In the genomic region with DNA sequence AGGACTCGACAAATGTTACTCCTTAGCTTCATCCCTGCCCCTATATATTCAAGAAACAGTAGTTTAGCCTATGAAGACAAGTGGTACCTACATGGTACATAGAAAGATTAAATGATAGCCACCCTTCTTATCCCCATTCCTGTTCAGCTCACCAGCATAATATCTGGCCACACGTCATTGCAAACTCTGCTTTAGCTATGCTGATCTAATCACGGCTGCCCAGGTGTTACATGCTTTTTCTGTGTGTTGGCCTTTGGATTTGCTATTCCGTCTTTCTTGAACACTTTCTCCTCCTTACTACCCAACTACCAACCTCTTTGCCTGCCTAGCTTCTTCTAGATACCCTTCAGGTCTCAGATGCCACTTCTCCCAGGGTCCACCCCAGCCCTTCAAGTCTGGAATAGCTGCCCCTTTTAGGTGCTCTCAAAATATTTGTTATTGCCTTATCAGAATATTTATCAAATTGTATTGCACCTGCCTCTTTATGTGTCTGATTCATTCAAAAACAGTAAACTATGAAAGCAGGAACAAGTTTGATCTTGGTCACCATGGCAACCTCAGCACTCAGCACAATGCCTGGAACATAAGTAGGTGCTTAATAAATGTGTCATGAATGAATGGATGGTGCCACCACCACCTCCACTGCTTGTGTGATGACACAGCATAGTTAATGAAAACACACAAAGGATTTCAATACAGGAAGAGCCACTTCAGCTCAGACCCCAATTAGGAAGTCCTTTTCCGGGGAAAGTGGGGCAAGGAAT, we compare ENCODE assay signal across 1 cellular context.
TF ChIP-seq lines count a peak whose summit lies in the region.

No MANE protein-coding gene starts in this region.

TF ChIP-seq in GM12878, 131 proteins besides CTCF, POLR2A, EP300 and RAD21:
- TF ChIP-seq TAF1 (IDR thresholded peaks at IDR 0.05; ENCODE audit: borderline replicate concordance, low read depth, low read length) (no peak), ZBTB4 (CRISPR knock-in tag; IDR thresholded peaks at IDR 0.05) (no peak), BMI1 (IDR thresholded peaks at IDR 0.05; ENCODE audit: borderline replicate concordance) (peak; percentile 61), HCFC1 (IDR thresholded peaks at IDR 0.05; ENCODE audit: low read length) (no peak)
TF ChIP-seq in GM12878: peak in this region for 1.
